8 cellular contexts compared by ENCODE assay signal in genomic region chr15:58934114-58934447, GRCh38.
DNase-seq lines count a peak whose midpoint lies in the region; ATAC-seq lines count a peak whose summit lies in the region.

No MANE protein-coding gene starts in this region.

- peaks cover 7% of the 10 kb centered on the region for H3K36me3 ChIP-seq in iPS-18a (ENCODE audit: control insufficient read depth, low read depth, low read length)

- H3K27ac Mint-ChIP-seq in activated naive CD8-positive, alpha-beta T cell, result peak overlapping the region; percentile 97
- peak overlapping the region; percentile 99 for H3K27ac Mint-ChIP-seq in stimulated activated memory B cell treated with anti-CD40 and anti-IgM and Interleukin-4, amounts not matched to agents 10 μg/mL and 1 μg/mL and 100 μg/mL, for 72 hours

- peak overlapping the region; percentile 93 for H3K4me3 Mint-ChIP-seq in activated naive CD8-positive, alpha-beta T cell
- H3K4me3 Mint-ChIP-seq in stimulated activated memory B cell treated with anti-CD40 and anti-IgM and Interleukin-4, amounts not matched to agents 10 μg/mL and 1 μg/mL and 100 μg/mL, for 72 hours, result peak overlapping the region; percentile 97

- peaks cover 6% of the 10 kb centered on the region for H3K36me3 Mint-ChIP-seq in activated naive CD8-positive, alpha-beta T cell
- H3K36me3 Mint-ChIP-seq in stimulated activated memory B cell treated with anti-CD40 and anti-IgM and Interleukin-4, amounts not matched to agents 10 μg/mL and 1 μg/mL and 100 μg/mL, for 72 hours, result no peaks in the 10 kb centered on the region

- H3K27me3 ChIP-seq in iPS-18a (ENCODE audit: control insufficient read depth, insufficient read depth, low read length), result no peaks in the 10 kb centered on the region

- peak overlapping the region; percentile 100 for H3K4me3 ChIP-seq in iPS-18a (ENCODE audit: low read length)

- peaks cover 14% of the 10 kb centered on the region for H3K4me1 ChIP-seq in iPS-18a (ENCODE audit: control insufficient read depth, low read depth, low read length)

- no peaks in the 10 kb centered on the region for H3K9me3 Mint-ChIP-seq in activated naive CD8-positive, alpha-beta T cell (ENCODE audit: low read depth)
- no peaks in the 10 kb centered on the region for H3K9me3 Mint-ChIP-seq in stimulated activated memory B cell treated with anti-CD40 and anti-IgM and Interleukin-4, amounts not matched to agents 10 μg/mL and 1 μg/mL and 100 μg/mL, for 72 hours

- H3K4me1 Mint-ChIP-seq in activated naive CD8-positive, alpha-beta T cell (ENCODE audit: low read depth), result peaks cover 24% of the 10 kb centered on the region
- H3K4me1 Mint-ChIP-seq in stimulated activated memory B cell treated with anti-CD40 and anti-IgM and Interleukin-4, amounts not matched to agents 10 μg/mL and 1 μg/mL and 100 μg/mL, for 72 hours, result peaks cover 7% of the 10 kb centered on the region

- H3K27ac ChIP-seq in iPS-18a (ENCODE audit: low read length), result peak overlapping the region; percentile 80

- DNase-seq in RKO (ENCODE audit: low spot score), result no peak
- no peak for DNase-seq in kidney tubule cell (ENCODE audit: low spot score)
- no peak for DNase-seq in middle frontal gyrus (ENCODE audit: extremely low spot score, low spot score)
- no peak for DNase-seq in HK-2 (ENCODE audit: unreplicated experiment)

- H3K9ac ChIP-seq in iPS-18a (ENCODE audit: low read length), result peak overlapping the region; percentile 99

- peaks cover 2% of the 10 kb centered on the region for H3K27me3 Mint-ChIP-seq in activated naive CD8-positive, alpha-beta T cell
- no peaks in the 10 kb centered on the region for H3K27me3 Mint-ChIP-seq in stimulated activated memory B cell treated with anti-CD40 and anti-IgM and Interleukin-4, amounts not matched to agents 10 μg/mL and 1 μg/mL and 100 μg/mL, for 72 hours

- H3K9me3 ChIP-seq in iPS-18a (ENCODE audit: control insufficient read depth, low read depth, low read length), result no peaks in the 10 kb centered on the region

- ATAC-seq in HG02943 (IDR thresholded peaks at IDR 0.05; ENCODE audit: low read depth, unreplicated experiment), result peak; percentile 4
- no peak for ATAC-seq in stimulated activated memory B cell treated with anti-CD40 and anti-IgM and Interleukin-4, amounts not matched to agents 10 μg/mL and 1 μg/mL and 100 μg/mL, for 72 hours
